Comparison of ENCODE assay signal across 33 cellular contexts in the genomic region with DNA sequence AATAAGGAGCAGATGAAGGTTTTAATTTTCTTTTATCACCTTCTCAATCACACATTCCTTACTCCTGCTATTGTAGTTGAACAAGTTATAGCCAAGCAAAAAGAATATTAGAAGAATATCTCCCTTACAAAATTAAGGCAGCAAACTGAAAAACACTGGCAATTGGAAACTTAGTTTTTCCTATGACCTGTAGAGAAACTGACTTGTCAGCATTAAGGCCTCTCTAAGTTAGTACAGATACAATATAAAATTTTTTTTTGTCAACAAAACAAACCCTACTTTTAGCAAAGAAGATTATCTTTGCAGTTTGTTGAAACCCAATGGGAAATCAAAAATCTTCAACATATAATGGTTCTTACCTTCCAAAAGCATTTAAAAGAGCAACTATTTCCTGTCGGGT.
"Had no signal": no experiment of that assay in that cellular context is flagged by ENCODE, and none has a peak within 500 bp of the region (broad histone marks: within the 10 kb centered on the region; RNA-seq: fewer than 3 reads in every experiment).

No MANE protein-coding gene starts in this region.

- H3K27ac ChIP-seq: adrenal gland, cardiac muscle cell, VCaP had no signal

- ATAC-seq: activated CD8-positive, alpha-beta memory T cell treated with anti-CD3 and anti-CD28 coated beads, Interleukin-2, amount 10 ng/mL, durations not matched to agents 7 days and 5 days; activated CD8-positive, alpha-beta T cell treated with anti-CD3 and anti-CD28 coated beads, Interleukin-2, amount 10 ng/mL, durations not matched to agents 7 days and 5 days; activated naive CD4-positive, alpha-beta T cell treated with anti-CD3 and anti-CD28 coated beads, Interleukin-2, amount 50 U/mL, for 72 hours; body of pancreas had no signal

- DNase-seq: activated B cell treated with CpG ODN at 0.5 μM for 24 hours; activated CD4-positive, alpha-beta memory T cell treated with anti-CD3 and anti-CD28 coated beads, Interleukin-2, amount 10 ng/mL, durations not matched to agents 7 days and 5 days; activated CD4-positive, alpha-beta T cell treated with anti-CD3 and anti-CD28 coated beads for 4 hours; activated CD4-positive, alpha-beta T cell treated with anti-CD3 and anti-CD28 coated beads, Interleukin-2, amount 10 ng/mL, durations not matched to agents 7 days and 5 days; activated CD4-positive, alpha-beta T cell treated with anti-CD3 and anti-CD28 coated beads, Interleukin-2, amount 50 U/mL, for 48 hours; activated CD4-positive, CD25-positive, alpha-beta regulatory T cell treated with anti-CD3 and anti-CD28 coated beads, Interleukin-2, amount 50 U/mL, for 72 hours; activated CD8-positive, alpha-beta memory T cell treated with anti-CD3 and anti-CD28 coated beads for 24 hours; activated CD8-positive, alpha-beta memory T cell treated with anti-CD3 and anti-CD28 coated beads, Interleukin-2, amount 10 ng/mL, durations not matched to agents 7 days and 5 days; activated CD8-positive, alpha-beta memory T cell treated with anti-CD3 and anti-CD28 coated beads, Interleukin-2, amount 50 U/mL, for 48 hours; activated CD8-positive, alpha-beta T cell treated with anti-CD3 and anti-CD28 coated beads, Interleukin-2, amount 10 ng/mL, durations not matched to agents 7 days and 5 days; activated effector memory CD4-positive, alpha-beta T cell treated with anti-CD3 and anti-CD28 coated beads, Interleukin-2, amount 50 U/mL, for 16 hours; activated gamma-delta T cell treated with Interleukin-2 at 50 U/mL for 16 hours; activated naive CD4-positive, alpha-beta T cell; activated naive CD4-positive, alpha-beta T cell treated with anti-CD3 and anti-CD28 coated beads for 36 hours; activated naive CD4-positive, alpha-beta T cell treated with anti-CD3 and anti-CD28 coated beads, Interleukin-2, amount 50 U/mL, for 16 hours; activated naive CD8-positive, alpha-beta T cell treated with anti-CD3 and anti-CD28 coated beads for 36 hours; activated T-cell treated with anti-CD3 and anti-CD28 coated beads, Interleukin-2, amount 50 U/mL, for 24 hours; activated T-cell treated with anti-CD3 and anti-CD28 coated beads, Interleukin-2, amount 50 U/mL, for 48 hours; adrenal gland; amniotic stem cell; aorta; body of pancreas; caudate nucleus; T-helper 1 cell; T-helper 2 cell; T-helper 9 cell had no signal

- H3K4me3 Mint-ChIP-seq: activated B cell treated with CpG ODN at 0.5 μM for 24 hours; activated CD4-positive, alpha-beta memory T cell treated with anti-CD3 and anti-CD28 coated beads, Interleukin-2, amount 10 ng/mL, durations not matched to agents 7 days and 5 days; activated CD4-positive, alpha-beta T cell treated with anti-CD3 and anti-CD28 coated beads, Interleukin-2, amount 10 ng/mL, durations not matched to agents 7 days and 5 days; activated CD8-positive, alpha-beta memory T cell treated with anti-CD3 and anti-CD28 coated beads, Interleukin-2, amount 10 ng/mL, durations not matched to agents 7 days and 5 days; activated CD8-positive, alpha-beta T cell treated with anti-CD3 and anti-CD28 coated beads, Interleukin-2, amount 10 ng/mL, durations not matched to agents 7 days and 5 days; activated naive CD4-positive, alpha-beta T cell treated with anti-CD3 and anti-CD28 coated beads for 36 hours; activated naive CD8-positive, alpha-beta T cell treated with anti-CD3 and anti-CD28 coated beads for 36 hours; activated T-cell treated with anti-CD3 and anti-CD28 coated beads, Interleukin-2, amount 50 U/mL, for 24 hours; T-helper 1 cell treated with Interleukin-12 subunit alpha and Interleukin-12 subunit beta and Interleukin-4 antibody, amounts not matched to agents 30 μg/mL and 1 μg/mL, for 36 hours; T-helper 2 cell treated with Interferon-gamma antibody and Interleukin-4, amounts not matched to agents 5 μg/mL and 100 μg/mL, for 36 hours had no signal

- H3K9me3 Mint-ChIP-seq: activated B cell treated with CpG ODN at 0.5 μM for 24 hours; activated CD4-positive, alpha-beta memory T cell treated with anti-CD3 and anti-CD28 coated beads, Interleukin-2, amount 10 ng/mL, durations not matched to agents 7 days and 5 days; activated CD4-positive, alpha-beta T cell treated with anti-CD3 and anti-CD28 coated beads, Interleukin-2, amount 10 ng/mL, durations not matched to agents 7 days and 5 days; activated naive CD4-positive, alpha-beta T cell treated with anti-CD3 and anti-CD28 coated beads for 36 hours; activated naive CD4-positive, alpha-beta T cell treated with anti-CD3 and anti-CD28 coated beads, Interleukin-2, amount 50 U/mL, for 72 hours; activated naive CD8-positive, alpha-beta T cell treated with anti-CD3 and anti-CD28 coated beads for 36 hours; activated T-cell treated with anti-CD3 and anti-CD28 coated beads, Interleukin-2, amount 50 U/mL, for 24 hours; T-helper 1 cell treated with Interleukin-12 subunit alpha and Interleukin-12 subunit beta and Interleukin-4 antibody, amounts not matched to agents 30 μg/mL and 1 μg/mL, for 36 hours; T-helper 2 cell treated with Interferon-gamma antibody and Interleukin-4, amounts not matched to agents 5 μg/mL and 100 μg/mL, for 36 hours had no signal

- H3K4me3 ChIP-seq: adrenal gland, body of pancreas, cardiac muscle cell had no signal

- H3K27me3 Mint-ChIP-seq: activated B cell treated with CpG ODN at 0.5 μM for 24 hours; activated CD4-positive, alpha-beta memory T cell treated with anti-CD3 and anti-CD28 coated beads, Interleukin-2, amount 10 ng/mL, durations not matched to agents 7 days and 5 days; activated CD4-positive, alpha-beta T cell treated with anti-CD3 and anti-CD28 coated beads, Interleukin-2, amount 10 ng/mL, durations not matched to agents 7 days and 5 days; activated CD8-positive, alpha-beta memory T cell treated with anti-CD3 and anti-CD28 coated beads, Interleukin-2, amount 10 ng/mL, durations not matched to agents 7 days and 5 days; activated naive CD8-positive, alpha-beta T cell treated with anti-CD3 and anti-CD28 coated beads for 36 hours; activated T-cell treated with anti-CD3 and anti-CD28 coated beads, Interleukin-2, amount 50 U/mL, for 24 hours had no signal

- H3K27ac Mint-ChIP-seq: activated B cell treated with CpG ODN at 0.5 μM for 24 hours; activated CD4-positive, alpha-beta memory T cell treated with anti-CD3 and anti-CD28 coated beads, Interleukin-2, amount 10 ng/mL, durations not matched to agents 7 days and 5 days; activated CD4-positive, alpha-beta T cell treated with anti-CD3 and anti-CD28 coated beads, Interleukin-2, amount 10 ng/mL, durations not matched to agents 7 days and 5 days; activated CD8-positive, alpha-beta memory T cell treated with anti-CD3 and anti-CD28 coated beads, Interleukin-2, amount 10 ng/mL, durations not matched to agents 7 days and 5 days; activated CD8-positive, alpha-beta T cell treated with anti-CD3 and anti-CD28 coated beads, Interleukin-2, amount 10 ng/mL, durations not matched to agents 7 days and 5 days; activated naive CD4-positive, alpha-beta T cell treated with anti-CD3 and anti-CD28 coated beads for 36 hours; activated naive CD4-positive, alpha-beta T cell treated with anti-CD3 and anti-CD28 coated beads, Interleukin-2, amount 50 U/mL, for 72 hours; activated naive CD8-positive, alpha-beta T cell treated with anti-CD3 and anti-CD28 coated beads for 36 hours; activated T-cell treated with anti-CD3 and anti-CD28 coated beads, Interleukin-2, amount 50 U/mL, for 24 hours; T-helper 1 cell treated with Interleukin-12 subunit alpha and Interleukin-12 subunit beta and Interleukin-4 antibody, amounts not matched to agents 30 μg/mL and 1 μg/mL, for 36 hours; T-helper 2 cell treated with Interferon-gamma antibody and Interleukin-4, amounts not matched to agents 5 μg/mL and 100 μg/mL, for 36 hours had no signal

- H3K4me1 Mint-ChIP-seq: activated B cell treated with CpG ODN at 0.5 μM for 24 hours; activated CD4-positive, alpha-beta memory T cell treated with anti-CD3 and anti-CD28 coated beads, Interleukin-2, amount 10 ng/mL, durations not matched to agents 7 days and 5 days; activated CD4-positive, alpha-beta T cell treated with anti-CD3 and anti-CD28 coated beads, Interleukin-2, amount 10 ng/mL, durations not matched to agents 7 days and 5 days; activated CD8-positive, alpha-beta memory T cell treated with anti-CD3 and anti-CD28 coated beads, Interleukin-2, amount 10 ng/mL, durations not matched to agents 7 days and 5 days; activated naive CD8-positive, alpha-beta T cell treated with anti-CD3 and anti-CD28 coated beads for 36 hours had no signal

- H3K27me3 ChIP-seq: adrenal gland, body of pancreas, cardiac muscle cell had no signal

- H3K36me3 ChIP-seq: adrenal gland, cardiac muscle cell had no signal

- FAIRE-seq: astrocyte, bronchial epithelial cell had no signal

- H3K36me3 Mint-ChIP-seq: activated CD8-positive, alpha-beta memory T cell treated with anti-CD3 and anti-CD28 coated beads, Interleukin-2, amount 10 ng/mL, durations not matched to agents 7 days and 5 days; activated naive CD4-positive, alpha-beta T cell treated with anti-CD3 and anti-CD28 coated beads, Interleukin-2, amount 50 U/mL, for 72 hours; activated naive CD8-positive, alpha-beta T cell treated with anti-CD3 and anti-CD28 coated beads for 36 hours had no signal

- H3K9me3 ChIP-seq: adrenal gland, body of pancreas had no signal

- H3K4me1 ChIP-seq: adrenal gland had no signal
